In the genomic region with DNA sequence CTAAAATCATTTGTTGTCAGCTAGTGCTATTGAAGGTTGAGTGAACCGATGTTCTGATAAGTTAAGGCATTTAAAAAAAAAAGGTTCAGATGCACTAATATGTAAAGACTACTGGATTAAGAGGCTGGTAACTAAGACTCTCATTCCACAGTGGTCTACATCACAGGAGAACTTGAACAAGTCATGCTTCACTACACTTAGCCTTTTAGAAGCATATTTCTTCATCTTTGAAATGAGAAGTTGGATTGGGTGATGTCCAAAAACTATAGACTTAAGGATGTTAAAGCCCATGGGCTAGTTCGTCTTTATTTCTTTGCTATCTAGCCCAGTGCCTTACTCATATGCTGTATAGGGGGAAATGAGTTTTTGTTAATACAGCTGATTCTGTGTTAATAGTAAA, we compare ENCODE assay signal across 25 cellular contexts.
"Had no signal": no experiment of that assay in that cellular context is flagged by ENCODE, and none has a peak within 500 bp of the region (broad histone marks: within the 10 kb centered on the region; RNA-seq: fewer than 3 reads in every experiment).

No MANE protein-coding gene starts in this region.

- H3K36me3 ChIP-seq: ovary, thyroid gland, vagina had no signal

- ATAC-seq: natural killer cell; right cardiac atrium; sciatic nerve; stimulated activated naive B cell treated with anti-CD40 and anti-IgM and Interleukin-4, amounts not matched to agents 10 μg/mL and 1 μg/mL and 100 μg/mL, for 72 hours; stimulated activated naive CD8-positive, alpha-beta T cell treated with anti-CD3 and anti-CD28 coated beads, Interleukin-15, Interleukin-2, amounts not matched to agents 100 U/mL and 50 U/mL, for 24 hours had no signal

- H3K9me3 ChIP-seq: ovary, testis, thyroid gland, vagina had no signal

- H3K4me3 ChIP-seq: left ventricle myocardium inferior, lung, ovary, skin epidermis, stomach, testis, thyroid gland, transverse colon, upper lobe of left lung, vagina had no signal

- H3K4me1 ChIP-seq: testis, thyroid gland, transverse colon, upper lobe of left lung, vagina had no signal

- FAIRE-seq: islet of Langerhans had no signal

- H3K27me3 Mint-ChIP-seq: naive B cell; progenitor cell of endocrine pancreas; stimulated activated naive B cell treated with anti-CD40 and anti-IgM and Interleukin-4, amounts not matched to agents 10 μg/mL and 1 μg/mL and 100 μg/mL, for 72 hours had no signal

- H3K27ac Mint-ChIP-seq: immature natural killer cell; mesothelial cell of epicardium; natural killer cell; progenitor cell of endocrine pancreas; stimulated activated naive B cell treated with anti-CD40 and anti-IgM and Interleukin-4, amounts not matched to agents 10 μg/mL and 1 μg/mL and 100 μg/mL, for 72 hours had no signal

- H3K4me1 Mint-ChIP-seq: mesothelial cell of epicardium had no signal

- H3K27ac ChIP-seq: left ventricle myocardium inferior, ovary, skin epidermis, stomach, testis, thyroid gland, transverse colon, upper lobe of left lung, vagina had no signal

- DNase-seq: immature natural killer cell; left ventricle myocardium inferior; mesendoderm; naive B cell; natural killer cell; ovary; right cardiac atrium; stimulated activated CD4-positive, alpha-beta T cell treated with anti-CD3 and anti-CD28 coated beads, Interleukin-12 subunit alpha, Interleukin-12 subunit beta, amount 100 ng/mL, for 4 hours; stimulated activated CD4-positive, alpha-beta T cell treated with anti-CD3 and anti-CD28 coated beads, Interleukin-15, amount 100 ng/mL, for 24 hours; stimulated activated CD4-positive, alpha-beta T cell treated with anti-CD3 and anti-CD28 coated beads, Interleukin-2, amount 100 ng/mL, for 24 hours; stimulated activated CD4-positive, alpha-beta T cell treated with anti-CD3 and anti-CD28 coated beads, Interleukin-4, amount 100 ng/mL, for 1 hour; stimulated activated naive B cell treated with anti-CD40 and anti-IgM and Interleukin-4, amounts not matched to agents 10 μg/mL and 1 μg/mL and 100 μg/mL, for 72 hours; stimulated activated naive CD8-positive, alpha-beta T cell treated with anti-CD3 and anti-CD28 coated beads, Interleukin-15, Interleukin-2, amounts not matched to agents 100 U/mL and 50 U/mL, for 24 hours; stomach; testis; thyroid gland; transverse colon had no signal

- H3K36me3 Mint-ChIP-seq: natural killer cell had no signal

- H3K4me3 Mint-ChIP-seq: immature natural killer cell; mesothelial cell of epicardium; naive B cell; natural killer cell; stimulated activated naive B cell treated with anti-CD40 and anti-IgM and Interleukin-4, amounts not matched to agents 10 μg/mL and 1 μg/mL and 100 μg/mL, for 72 hours had no signal

- H3K27me3 ChIP-seq: ovary, stomach, testis, thyroid gland, transverse colon, upper lobe of left lung, vagina had no signal
